Comparison of ENCODE assay signal across 16 cellular contexts in genomic region chr4:7513731-7514130, GRCh38.
A peak's percentile ranks its signal among the peaks of the same experiment; 100 is the strongest.
DNase-seq lines count a peak whose midpoint lies in the region; ATAC-seq and TF ChIP-seq lines count a peak whose summit lies in the region.
"Had no signal": no experiment of that assay in that cellular context is flagged by ENCODE, and none has a peak within 500 bp of the region (broad histone marks: within the 10 kb centered on the region; RNA-seq: fewer than 3 reads in every experiment).

No MANE protein-coding gene starts in this region.

- DNase-seq in AG20443 (ENCODE audit: low spot score) (peak; percentile 47), IMR-90 (peak; percentile 39), brain microvascular endothelial cell (peak; percentile 66), left lung (no peak), aorta (no peak)
- DNase-seq: heart left ventricle, NCI-H524 had no signal

- H3K9me3 ChIP-seq in IMR-90 (ENCODE audit: control insufficient read depth, insufficient read depth, low read length) (no peaks in the 10 kb centered on the region), left lung (no peaks in the 10 kb centered on the region), aorta (ENCODE audit: control insufficient read depth, low read length) (no peaks in the 10 kb centered on the region)
- H3K9me3 ChIP-seq: BLaER1, heart left ventricle, ovary, vagina had no signal

- CTCF ChIA-PET in IMR-90 (lab: Yijun Ruan, JAX): no interaction called here

- POLR2A ChIA-PET in IMR-90 (lab: Charles Lee; ENCODE audit: unreplicated experiment): no interaction called here

- H3K27me3 ChIP-seq in IMR-90 (ENCODE audit: control insufficient read depth, insufficient read depth, low read length): peaks cover 39% of the 10 kb centered on the region
- peaks cover 18% of the 10 kb centered on the region for H3K27me3 ChIP-seq in brain microvascular endothelial cell (replicated peaks)
- H3K27me3 ChIP-seq in left lung: peaks cover 0 to 58% of the 10 kb centered on the region in 2 donors
- H3K27me3 ChIP-seq in aorta (ENCODE audit: control insufficient read depth in 1 of 2, insufficient read depth in 2 of 2, low read length in 1 of 2): no peaks in the 10 kb centered on the region
- H3K27me3 ChIP-seq: ovary, vagina had no signal

- H3K14ac ChIP-seq in IMR-90 (replicated peaks; ENCODE audit: low read depth, low read length): no peak overlapping the region

- no peak overlapping the region for H2AK5ac ChIP-seq in IMR-90 (ENCODE audit: low read depth, low read length)

- no peak overlapping the region for H4K91ac ChIP-seq in IMR-90 (ENCODE audit: insufficient read depth, low read depth, low read length)

- peaks cover 79% of the 10 kb centered on the region for H3K4me1 Mint-ChIP-seq in nephron

- no peak overlapping the region for H3K9ac ChIP-seq in IMR-90 (ENCODE audit: low read depth, low read length)
- H3K9ac ChIP-seq: BLaER1 had no signal

- no peak for ATAC-seq in IMR-90 (ENCODE audit: low read depth)
- no peak for ATAC-seq in left lung
- ATAC-seq in HG02678 (IDR thresholded peaks at IDR 0.05; ENCODE audit: unreplicated experiment): no peak
- ATAC-seq in GM19351 (IDR thresholded peaks at IDR 0.05; ENCODE audit: unreplicated experiment): no peak
- ATAC-seq in aorta (ENCODE audit: low FRiP score): no peak
- ATAC-seq: Right ventricle myocardium inferior had no signal

- H4K20me1 ChIP-seq in IMR-90 (ENCODE audit: insufficient read depth, low read length): no peaks in the 10 kb centered on the region

- H2AFZ ChIP-seq in IMR-90 (replicated peaks; ENCODE audit: low read length, poor library complexity): no peak overlapping the region

- BruUV-seq in IMR-90 (replicated peaks; lab: Mats Ljungman, UMichigan): no TSS peak

- H3K27ac Mint-ChIP-seq in nephron: peak overlapping the region; percentile 19 to 72 (median 31)
- H3K27ac Mint-ChIP-seq: activated naive CD8-positive, alpha-beta T cell had no signal

- no peak overlapping the region for H2BK5ac ChIP-seq in IMR-90 (ENCODE audit: low read depth, low read length, poor library complexity, severe bottlenecking)

- H3K36me3 ChIP-seq in IMR-90 (ENCODE audit: control insufficient read depth, insufficient read depth, low read length) (no peaks in the 10 kb centered on the region), brain microvascular endothelial cell (replicated peaks) (no peaks in the 10 kb centered on the region), left lung (no peaks in the 10 kb centered on the region), aorta (ENCODE audit: control insufficient read depth in 1 of 2, insufficient read depth in 2 of 2, low read length in 1 of 2) (no peaks in the 10 kb centered on the region)
- H3K36me3 ChIP-seq: BLaER1, heart left ventricle, ovary, vagina had no signal

- intact Hi-C loops in IMR-90 (cut with micrococcal nuclease): no loop called here
- intact Hi-C loops in left lung (cut with DNase I): no loop called here
- intact Hi-C loops in aorta (cut with DNase I): no loop called here

- H3K4me3 Mint-ChIP-seq in nephron: peak overlapping the region in 1 of 3 experiments; percentile 41
- H3K4me3 Mint-ChIP-seq: activated naive CD8-positive, alpha-beta T cell had no signal

- H3K9me1 ChIP-seq in IMR-90 (ENCODE audit: insufficient read depth, low read length): no peaks in the 10 kb centered on the region

- H3K4ac ChIP-seq in IMR-90 (ENCODE audit: low read depth, low read length): no peak overlapping the region

- no peaks in the 10 kb centered on the region for H3K36me3 Mint-ChIP-seq in nephron (ENCODE audit: low read depth)
- H3K36me3 Mint-ChIP-seq: activated naive CD8-positive, alpha-beta T cell had no signal

- no peaks in the 10 kb centered on the region for H3K9me3 Mint-ChIP-seq in nephron

- no peak overlapping the region for H2AK9ac ChIP-seq in IMR-90 (replicated peaks; ENCODE audit: low read depth, low read length, poor library complexity)

- H2BK120ac ChIP-seq in IMR-90 (ENCODE audit: low read depth, low read length): no peak overlapping the region

- H2BK20ac ChIP-seq in IMR-90 (ENCODE audit: low read depth, low read length): no peak overlapping the region

- H3K4me2 ChIP-seq in IMR-90 (ENCODE audit: low read depth, low read length): no peak overlapping the region
- H3K4me2 ChIP-seq: BLaER1 had no signal

- H3K79me1 ChIP-seq in IMR-90 (ENCODE audit: low read depth in 1 of 2, low read length in 2 of 2): no peaks in the 10 kb centered on the region

- H3K4me1 ChIP-seq in IMR-90 (ENCODE audit: control insufficient read depth, insufficient read depth, low read length) (no peaks in the 10 kb centered on the region), left lung (no peaks in the 10 kb centered on the region), aorta (ENCODE audit: control insufficient read depth in 1 of 2, insufficient read depth in 2 of 2, low read length in 2 of 2) (no peaks in the 10 kb centered on the region)
- H3K4me1 ChIP-seq: vagina had no signal

- no peak overlapping the region for H3K23ac ChIP-seq in IMR-90 (ENCODE audit: low read depth, low read length)

- TF ChIP-seq CTCF in IMR-90 (conservative IDR thresholded peaks at IDR 0.05; ENCODE audit: low read depth, low read length): no peak
- no peak for TF ChIP-seq CTCF in brain microvascular endothelial cell (IDR thresholded peaks at IDR 0.05; ENCODE audit: low read depth, low read length, missing control alignments)
- TF ChIP-seq CTCF in nephron (IDR thresholded peaks at IDR 0.05; ENCODE audit: unreplicated experiment in 3 of 3): no peak
- TF ChIP-seq CTCF in left lung (IDR thresholded peaks at IDR 0.05): no peak

- dilution Hi-C loops in IMR-90 (cut with HindIII; ENCODE audit: low sequenced_read_pairs, unreplicated experiment): no loop called here

- H3K56ac ChIP-seq in IMR-90 (ENCODE audit: extremely low read depth, insufficient read depth, low read length): no peak overlapping the region

- H4K5ac ChIP-seq in IMR-90 (ENCODE audit: low read depth, low read length): no peak overlapping the region

- H3K27ac ChIP-seq in IMR-90 (ENCODE audit: insufficient read depth, low read length) (no peak overlapping the region), brain microvascular endothelial cell (no peak overlapping the region), left lung (no peak overlapping the region), aorta (ENCODE audit: low read depth in 1 of 2, low read length in 2 of 2) (no peak overlapping the region)
- H3K27ac ChIP-seq: BLaER1, heart left ventricle, HL-60, ovary, vagina had no signal

- H3K4me3 ChIP-seq in IMR-90 (ENCODE audit: insufficient read depth, low read depth, low read length) (no peak overlapping the region), brain microvascular endothelial cell (ENCODE audit: low read depth, low read length) (no peak overlapping the region), left lung (no peak overlapping the region), aorta (ENCODE audit: low read length in 2 of 2) (no peak overlapping the region)
- H3K4me3 ChIP-seq: BLaER1, heart left ventricle, ovary, vagina had no signal

- no peak overlapping the region for H2BK15ac ChIP-seq in IMR-90 (ENCODE audit: low read depth, low read length)

- H4K8ac ChIP-seq in IMR-90 (ENCODE audit: low read depth in 2 of 2, low read length in 2 of 2): no peak overlapping the region

- no peak overlapping the region for H3K18ac ChIP-seq in IMR-90 (ENCODE audit: low read depth, low read length)

- no peak for TF ChIP-seq POLR2A in IMR-90 (IDR thresholded peaks at IDR 0.05; ENCODE audit: low read depth, low read length)

- H3K27me3 Mint-ChIP-seq in nephron (ENCODE audit: low read depth): peaks cover 34% of the 10 kb centered on the region

- in situ Hi-C loops in IMR-90 (cut with MboI; ENCODE audit: low sequenced_read_pairs): no loop called here
- in situ Hi-C loops in brain microvascular endothelial cell (cut with HindIII; ENCODE audit: low pct_ligation_motif_present, low sequenced_read_pairs): no loop called here

- no peak for TF ChIP-seq RAD21 in IMR-90 (IDR thresholded peaks at IDR 0.05; ENCODE audit: low read length)

- 65% methylated on average over 7 of the region's 13 CpGs; no CpG with 5 or more reads in 1 of the 2 experiments for WGBS in IMR-90 (ENCODE audit: extremely low coverage in 2 of 2, insufficient read length in 1 of 2), 2 experiments
- 90 to 92% methylated on average over 13 of the region's 13 CpGs for WGBS in aorta, 2 donors

TF ChIP-seq in IMR-90, 13 proteins besides CTCF, POLR2A, EP300 and RAD21:
- TF ChIP-seq MXI1 (IDR thresholded peaks at IDR 0.05; ENCODE audit: borderline replicate concordance, low read depth, low read length) (no peak), CEBPB (IDR thresholded peaks at IDR 0.05; ENCODE audit: low read depth, low read length) (no peak), ELK1 (IDR thresholded peaks at IDR 0.05; ENCODE audit: borderline replicate concordance, low read depth, low read length) (no peak), CHD1 (IDR thresholded peaks at IDR 0.05; ENCODE audit: low read depth, low read length) (no peak), USF2 (IDR thresholded peaks at IDR 0.05; ENCODE audit: low read depth, low read length) (no peak), RCOR1 (IDR thresholded peaks at IDR 0.05; ENCODE audit: insufficient replicate concordance, low read length) (no peak), FOS (IDR thresholded peaks at IDR 0.05; ENCODE audit: low read depth, low read length) (no peak), RFX5 (IDR thresholded peaks at IDR 0.05; ENCODE audit: low read depth, low read length) (no peak), BHLHE40 (IDR thresholded peaks at IDR 0.05; ENCODE audit: low read depth, low read length) (no peak), NFE2L2 (IDR thresholded peaks at IDR 0.05; ENCODE audit: low read depth, low read length) (no peak), MAZ (IDR thresholded peaks at IDR 0.05; ENCODE audit: borderline replicate concordance, low read depth, low read length) (no peak), SMC3 (IDR thresholded peaks at IDR 0.05; ENCODE audit: low read depth, low read length) (no peak), MAFK (IDR thresholded peaks at IDR 0.05; ENCODE audit: low read depth, low read length) (no peak)

Comparison
In these comparisons a context has a peak if more than half of its experiments do, and no peak if none do; other contexts are left out.
1. DNase-seq: peak in AG20443 (single experiment), IMR-90 (single experiment) and brain microvascular endothelial cell (single experiment); none in left lung (0 of 2) and aorta (0 of 2).